ENCODE assay signal across 23 cellular contexts in the genomic region with DNA sequence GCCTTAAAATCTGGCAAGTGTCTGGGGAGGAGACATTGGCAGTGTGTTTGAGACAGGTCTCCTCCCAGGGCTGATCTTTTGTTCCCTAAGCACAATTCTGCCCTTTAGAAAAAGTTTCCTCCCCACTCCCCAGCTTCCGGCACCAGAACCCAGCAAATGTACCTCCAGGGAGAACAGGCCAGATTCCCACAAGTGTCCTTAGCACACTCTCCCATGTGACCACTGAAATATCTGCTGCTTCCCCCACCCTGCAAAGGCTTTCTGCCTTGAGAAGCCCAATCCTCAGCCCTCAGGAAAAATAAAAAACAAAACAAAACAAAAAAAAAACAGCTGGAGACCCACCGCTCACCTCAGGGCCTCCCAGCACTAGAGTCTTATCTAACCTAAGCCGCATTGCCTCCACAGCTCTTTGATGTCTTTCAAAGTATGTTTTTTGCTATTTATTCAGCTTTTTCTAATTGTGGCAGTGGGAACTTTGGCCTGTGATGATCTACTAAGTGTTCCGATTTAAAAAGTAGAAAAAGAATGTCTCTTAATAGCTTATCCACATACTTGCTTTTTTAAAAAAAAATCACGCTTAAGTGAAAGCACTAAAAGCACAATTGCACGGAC. TPM values are rescaled to one million over a fixed set of nuclear protein-coding genes. Genes with fewer than 3 reads are reported as not detected.
DNase-seq lines count a peak whose midpoint lies in the region; ATAC-seq, FAIRE-seq and TF ChIP-seq lines count a peak whose summit lies in the region.
"Had no signal": no experiment of that assay in that cellular context is flagged by ENCODE, and none has a peak within 500 bp of the region (broad histone marks: within the 10 kb centered on the region; RNA-seq: fewer than 3 reads in every experiment).

No MANE protein-coding gene starts in this region.

- H3K36me3 Mint-ChIP-seq in osteocyte (ENCODE audit: unreplicated experiment), result no peaks in the 10 kb centered on the region
- no peaks in the 10 kb centered on the region for H3K36me3 Mint-ChIP-seq in stimulated activated effector memory CD8-positive, alpha-beta T cell treated with anti-CD3 and anti-CD28 coated beads, Interleukin-12 subunit alpha, Interleukin-12 subunit beta, amount 100 ng/mL, for 72 hours

- peak overlapping the region; percentile 84 for H3K4me2 ChIP-seq in HepG2 (ENCODE audit: low read depth, low read length)
- H3K4me2 ChIP-seq: smooth muscle cell had no signal

- H3K4me3 ChIP-seq in HepG2 (replicated peaks in 1 of 3; ENCODE audit: insufficient read depth in 1 of 3, low read depth in 2 of 3, low read length in 3 of 3), result peak overlapping the region; percentile 18 to 53 (median 27); a peak in 5 of 6 replicates
- no peak overlapping the region for H3K4me3 ChIP-seq in right lobe of liver
- no peak overlapping the region for H3K4me3 ChIP-seq in left ventricle myocardium inferior
- H3K4me3 ChIP-seq: colonic mucosa, GM12878, smooth muscle cell had no signal

- peak overlapping the region; percentile 61 for H3K9ac ChIP-seq in HepG2 (ENCODE audit: insufficient read depth, low read depth, low read length)

- DNase-seq in HepG2 (ENCODE audit: low spot score) (peak; percentile 41), right lobe of liver (no peak), left ventricle myocardium inferior (no peak), osteocyte (ENCODE audit: extremely low spot score, unreplicated experiment) (no peak), Kasumi-1 (lab: John Stamatoyannopoulos, UW) (no peak), SK-N-DZ (ENCODE audit: low spot score) (no peak)
- no peak for DNase-seq in activated naive CD4-positive, alpha-beta T cell (lab: John Stamatoyannopoulos, UW)
- no peak for DNase-seq in stimulated activated effector memory CD8-positive, alpha-beta T cell treated with anti-CD3 and anti-CD28 coated beads, Interleukin-12 subunit alpha, Interleukin-12 subunit beta, amount 100 ng/mL, for 72 hours (ENCODE audit: low spot score in 2 of 2)
- DNase-seq: activated CD4-positive, alpha-beta T cell treated with anti-CD3 and anti-CD28 coated beads, Interleukin-2, amount 50 U/mL, for 1 hour; activated naive CD4-positive, alpha-beta T cell treated with anti-CD3 and anti-CD28 coated beads for 36 hours; activated T-cell treated with anti-CD3 and anti-CD28 coated beads for 4 hours; colonic mucosa; DMS 273 treated with DMSO at 0.1 percent for 48 hours; foreskin keratinocyte; GF-D8; NCI-H1930; NCI-H446 treated with DMSO at 0.1 percent for 48 hours; stimulated activated CD4-positive, alpha-beta T cell treated with anti-CD3 and anti-CD28 coated beads, Interleukin-4, amount 100 ng/mL, for 4 hours; substantia nigra had no signal

- TF ChIP-seq CTCF in HepG2 (CRISPR knock-in tag; IDR thresholded peaks at IDR 0.05) (no peak), right lobe of liver (IDR thresholded peaks at IDR 0.05) (no peak), left ventricle myocardium inferior (IDR thresholded peaks at IDR 0.05; ENCODE audit: borderline replicate concordance) (no peak), osteocyte (IDR thresholded peaks at IDR 0.05) (no peak)

- BruUV-seq in HepG2 (replicated peaks; lab: Mats Ljungman, UMichigan), result no TSS peak

- in situ Hi-C loops in HepG2 (cut with HindIII; ENCODE audit: extremely low pct_ligation_motif_present, low pct_unique_long_range_greater_than_20kb), result no loop called here

- H3K27me3 ChIP-seq in HepG2 (ENCODE audit: control insufficient read depth in 1 of 2, insufficient read depth in 2 of 2, low read length in 2 of 2), result no peaks in the 10 kb centered on the region
- H3K27me3 ChIP-seq in right lobe of liver, result no peaks in the 10 kb centered on the region
- peaks cover 4% of the 10 kb centered on the region for H3K27me3 ChIP-seq in left ventricle myocardium inferior (ENCODE audit: low read depth)
- H3K27me3 ChIP-seq: colonic mucosa, foreskin keratinocyte had no signal

- no peaks in the 10 kb centered on the region for H3K79me2 ChIP-seq in HepG2 (ENCODE audit: insufficient read depth, low read length)

- CTCF ChIA-PET in HepG2 (lab: Yijun Ruan, JAX; ENCODE audit: low intra/inter-chr PET ratio, low total read pairs), result no interaction called here

- ATAC-seq in HepG2 (0 out of 3 replicates have a peak, but pooled peaks have one; percentile 20), right lobe of liver (no peak)
- no peak for ATAC-seq in stimulated activated effector memory CD8-positive, alpha-beta T cell treated with anti-CD3 and anti-CD28 coated beads, Interleukin-12 subunit alpha, Interleukin-12 subunit beta, amount 100 ng/mL, for 72 hours
- ATAC-seq: foreskin keratinocyte, GM12878, left lobe of liver had no signal

- peak overlapping the region; percentile 86 for H2AFZ ChIP-seq in HepG2 (ENCODE audit: low read length)

- H3K4me1 Mint-ChIP-seq in osteocyte (ENCODE audit: unreplicated experiment), result peaks cover 80% of the 10 kb centered on the region
- H3K4me1 Mint-ChIP-seq in stimulated activated effector memory CD8-positive, alpha-beta T cell treated with anti-CD3 and anti-CD28 coated beads, Interleukin-12 subunit alpha, Interleukin-12 subunit beta, amount 100 ng/mL, for 72 hours, result no peaks in the 10 kb centered on the region

- no peaks in the 10 kb centered on the region for H3K9me3 ChIP-seq in HepG2 (ENCODE audit: low read length)
- H3K9me3 ChIP-seq in right lobe of liver, result no peaks in the 10 kb centered on the region
- H3K9me3 ChIP-seq in left ventricle myocardium inferior (replicated peaks), result no peaks in the 10 kb centered on the region
- H3K9me3 ChIP-seq: colonic mucosa had no signal

- 2% methylated on average over 6 of the region's 6 CpGs for WGBS in HepG2 (ENCODE audit: low lambda C conversion rate)
- WGBS in right lobe of liver (ENCODE audit: insufficient coverage, low coverage, low lambda C conversion rate, missing lambda C conversion rate), result 81% methylated on average over 6 of the region's 6 CpGs

- no peaks in the 10 kb centered on the region for H4K20me1 ChIP-seq in HepG2 (ENCODE audit: insufficient read depth, low read length)

- H3K27ac Mint-ChIP-seq in osteocyte (ENCODE audit: unreplicated experiment), result peak overlapping the region; percentile 81
- no peak overlapping the region for H3K27ac Mint-ChIP-seq in stimulated activated effector memory CD8-positive, alpha-beta T cell treated with anti-CD3 and anti-CD28 coated beads, Interleukin-12 subunit alpha, Interleukin-12 subunit beta, amount 100 ng/mL, for 72 hours
- H3K27ac Mint-ChIP-seq: activated naive CD4-positive, alpha-beta T cell treated with anti-CD3 and anti-CD28 coated beads for 36 hours had no signal

- no peak for TF ChIP-seq POLR2A in HepG2 (IDR thresholded peaks at IDR 0.05; ENCODE audit: insufficient read depth in 1 of 2, low read depth in 2 of 2, low read length in 2 of 2)
- TF ChIP-seq POLR2A in right lobe of liver (IDR thresholded peaks at IDR 0.05), result no peak

- peak overlapping the region; percentile 18 for H3K4me3 Mint-ChIP-seq in osteocyte (ENCODE audit: unreplicated experiment)
- no peak overlapping the region for H3K4me3 Mint-ChIP-seq in stimulated activated effector memory CD8-positive, alpha-beta T cell treated with anti-CD3 and anti-CD28 coated beads, Interleukin-12 subunit alpha, Interleukin-12 subunit beta, amount 100 ng/mL, for 72 hours
- H3K4me3 Mint-ChIP-seq: activated naive CD4-positive, alpha-beta T cell treated with anti-CD3 and anti-CD28 coated beads for 36 hours had no signal

- H3K27ac ChIP-seq in HepG2 (ENCODE audit: extremely low read length, insufficient read depth, low read length) (peak overlapping the region; percentile 16), right lobe of liver (no peak overlapping the region), left ventricle myocardium inferior (replicated peaks) (peak overlapping the region; percentile 59)
- H3K27ac ChIP-seq: colonic mucosa, foreskin keratinocyte had no signal

- TF ChIP-seq EP300 in HepG2 (IDR thresholded peaks at IDR 0.05; ENCODE audit: low read depth in 2 of 2, low read length in 2 of 2) (no peak), HepG2 (CRISPR knock-in tag; IDR thresholded peaks at IDR 0.05; ENCODE audit: borderline replicate concordance) (no peak)

- no peaks in the 10 kb centered on the region for H3K27me3 Mint-ChIP-seq in osteocyte (ENCODE audit: unreplicated experiment)

- intact Hi-C loops in HepG2 (cut with micrococcal nuclease; ENCODE audit: unreplicated experiment), result no loop called here
- intact Hi-C loops in right lobe of liver (cut with DNase I), result no loop called here
- intact Hi-C loops in left ventricle myocardium inferior (cut with micrococcal nuclease), result no loop called here

- no peaks in the 10 kb centered on the region for H3K9me3 Mint-ChIP-seq in osteocyte (ENCODE audit: unreplicated experiment)
- no peaks in the 10 kb centered on the region for H3K9me3 Mint-ChIP-seq in stimulated activated effector memory CD8-positive, alpha-beta T cell treated with anti-CD3 and anti-CD28 coated beads, Interleukin-12 subunit alpha, Interleukin-12 subunit beta, amount 100 ng/mL, for 72 hours
- H3K9me3 Mint-ChIP-seq: activated naive CD4-positive, alpha-beta T cell treated with anti-CD3 and anti-CD28 coated beads for 36 hours had no signal

- POLR2A ChIA-PET in HepG2 (lab: Yijun Ruan, JAX), result interaction anchor here (0.9 to 1.3 kb wide), 3 partner anchors 9 to 120 kb away, joined by 3 to 4 read pairs (median 3); no protein-coding TSS in a partner anchor

- H3K4me1 ChIP-seq in HepG2 (ENCODE audit: insufficient read depth, low read length) (peaks cover 61% of the 10 kb centered on the region), right lobe of liver (no peaks in the 10 kb centered on the region), left ventricle myocardium inferior (peaks cover 23% of the 10 kb centered on the region)
- H3K4me1 ChIP-seq: colonic mucosa had no signal

- peak; percentile 36 for FAIRE-seq in HepG2 (lab: Jason Lieb, UNC)
- FAIRE-seq: A204.1, GM12878 had no signal

- H3K36me3 ChIP-seq in HepG2 (replicated peaks in 1 of 2; ENCODE audit: control insufficient read depth in 1 of 2, insufficient read depth in 2 of 2, low read length in 2 of 2), result no peaks in the 10 kb centered on the region
- H3K36me3 ChIP-seq in right lobe of liver, result no peaks in the 10 kb centered on the region
- H3K36me3 ChIP-seq in left ventricle myocardium inferior, result no peaks in the 10 kb centered on the region
- H3K36me3 ChIP-seq: colonic mucosa had no signal

- TF ChIP-seq RAD21 in HepG2 (CRISPR knock-in tag; IDR thresholded peaks at IDR 0.05), result no peak

RNA-seq across cellular contexts. Expression of a gene that starts 29.0 kb away (rescaled TPM):
- total RNA-seq in HepG2 (2016; rRNA removed; fragmentation: Illumina TruSeq; extraction: Trizol) (21.6 and 37.3 TPM in 2 replicates), right lobe of liver (1 to 10 TPM; 1.6 to 6.6 (median 3.4) TPM), left ventricle myocardium inferior (82.8 TPM), osteocyte (211 and 240 TPM in 2 replicates)
- 8.8 and 10.2 TPM in 2 replicates for total RNA-seq in HepG2 (2016; cell fraction: cytosol; rRNA removed; fragmentation: Illumina TruSeq; extraction: Trizol; ENCODE audit: low read depth)
- 17.3 and 38.6 TPM in 2 replicates for total RNA-seq in HepG2 (2016; cell fraction: insoluble cytoplasmic fraction; rRNA removed; fragmentation: Illumina TruSeq; extraction: Trizol)
- total RNA-seq in HepG2 (2016; cell fraction: membrane; rRNA removed; fragmentation: Illumina TruSeq; extraction: Trizol), result 18.8 and 20.1 TPM in 2 replicates
- 59.3 and 79.5 TPM in 2 replicates for total RNA-seq in HepG2 (2016; cell fraction: nucleus; rRNA removed; fragmentation: Illumina TruSeq; extraction: Trizol)
- 103 and 108 TPM in 2 replicates for polyA plus RNA-seq in HepG2 (2011; rRNA removed)
- polyA plus RNA-seq in HepG2 (2011; cell fraction: cytosol; rRNA removed), result 113 and 152 TPM in 2 replicates
- polyA plus RNA-seq in HepG2 (2011; cell fraction: nucleus; rRNA removed), result 98.0 and 115 TPM in 2 replicates
- polyA plus RNA-seq in HepG2 (2012), result 98.1 and 136 TPM in 2 replicates
- polyA plus RNA-seq in HepG2 (2016; cell fraction: cytosol; fragmentation: Illumina TruSeq; extraction: Trizol; ENCODE audit: low read depth), result 21.8 and 25.0 TPM in 2 replicates
- 38.9 and 51.0 TPM in 2 replicates for polyA plus RNA-seq in HepG2 (2016; cell fraction: insoluble cytoplasmic fraction; fragmentation: Illumina TruSeq; extraction: Trizol; ENCODE audit: low read depth)
- 28.4 and 31.5 TPM in 2 replicates for polyA plus RNA-seq in HepG2 (2016; cell fraction: membrane; fragmentation: Illumina TruSeq; extraction: Trizol; ENCODE audit: low read depth)
- polyA plus RNA-seq in HepG2 (2016; cell fraction: nucleus; fragmentation: Illumina TruSeq; extraction: Trizol; ENCODE audit: insufficient read depth, low read depth), result 173 and 175 TPM in 2 replicates
- polyA minus RNA-seq in HepG2 (2011; rRNA and poly(A)+ RNA removed; ENCODE audit: low replicate concordance), result 21.3 and 128 TPM in 2 replicates
- polyA minus RNA-seq in HepG2 (2011; cell fraction: cytosol; rRNA and poly(A)+ RNA removed), result 68.7 and 81.8 TPM in 2 replicates
- polyA minus RNA-seq in HepG2 (2011; cell fraction: nucleus; rRNA and poly(A)+ RNA removed), result 30.7 and 34.8 TPM in 2 replicates
- 94.6 and 108 TPM in 2 replicates for polyA plus RNA-seq in SK-N-DZ (2014; cell fraction: cytosol; rRNA removed)
- 61.4 and 109 TPM in 2 replicates for polyA plus RNA-seq in SK-N-DZ (2014; cell fraction: nucleus; rRNA removed)
- total RNA-seq: activated naive CD4-positive, alpha-beta T cell treated with anti-CD3 and anti-CD28 coated beads for 36 hours had no signal

Comparison
In these comparisons a context has a peak if more than half of its experiments do, and no peak if none do; other contexts are left out.
1. H3K27ac ChIP-seq: peak in HepG2 (single experiment) and left ventricle myocardium inferior (single experiment); none in right lobe of liver (0 of 3).
2. H3K4me3 ChIP-seq: peak in HepG2 (3 of 3); none in right lobe of liver (0 of 3) and left ventricle myocardium inferior (single experiment).